16 cellular contexts compared by ENCODE assay signal in genomic region chr1:233034845-233035244, GRCh38.
DNase-seq lines count a peak whose midpoint lies in the region; ATAC-seq and TF ChIP-seq lines count a peak whose summit lies in the region.
"Had no signal": no experiment of that assay in that cellular context is flagged by ENCODE, and none has a peak within 500 bp of the region (broad histone marks: within the 10 kb centered on the region; RNA-seq: fewer than 3 reads in every experiment).

No MANE protein-coding gene starts in this region.

- no peaks in the 10 kb centered on the region for H3K27me3 Mint-ChIP-seq in nephron progenitor cell (ENCODE audit: low read depth, poor library complexity)
- no peaks in the 10 kb centered on the region for H3K27me3 Mint-ChIP-seq in activated CD8-positive, alpha-beta memory T cell treated with anti-CD3 and anti-CD28 coated beads, Interleukin-2, amount 10 ng/mL, durations not matched to agents 7 days and 5 days
- H3K27me3 Mint-ChIP-seq: B cell; CD4-positive, alpha-beta T cell had no signal

- intact Hi-C loops in left cardiac atrium (cut with DNase I) (no loop called here), spleen (cut with DNase I; ENCODE audit: low total_unique reads) (no loop called here)

- H3K27ac ChIP-seq in cardiac muscle cell, result peak overlapping the region; percentile 47
- no peak overlapping the region for H3K27ac ChIP-seq in spleen

- TF ChIP-seq CTCF in cardiac muscle cell (IDR thresholded peaks at IDR 0.05; ENCODE audit: low read depth, low read length) (no peak), fibroblast of villous mesenchyme (IDR thresholded peaks at IDR 0.05; ENCODE audit: insufficient read depth, low read depth, low read length) (no peak), nephron progenitor cell (IDR thresholded peaks at IDR 0.05) (no peak), spleen (IDR thresholded peaks at IDR 0.05 in 8 of 11, conservative IDR thresholded peaks at IDR 0.05 in 3 of 11) (no peak)

- H3K4me3 Mint-ChIP-seq in nephron progenitor cell, result no peak overlapping the region
- H3K4me3 Mint-ChIP-seq in activated CD8-positive, alpha-beta memory T cell treated with anti-CD3 and anti-CD28 coated beads, Interleukin-2, amount 10 ng/mL, durations not matched to agents 7 days and 5 days, result no peak overlapping the region
- H3K4me3 Mint-ChIP-seq: B cell; CD4-positive, alpha-beta T cell had no signal

- 89 to 97% (median 93%) methylated on average over 5 of the region's 5 CpGs for WGBS in spleen, 5 donors

- H3K36me3 Mint-ChIP-seq in nephron progenitor cell (ENCODE audit: low read depth), result no peaks in the 10 kb centered on the region
- H3K36me3 Mint-ChIP-seq in activated CD8-positive, alpha-beta memory T cell treated with anti-CD3 and anti-CD28 coated beads, Interleukin-2, amount 10 ng/mL, durations not matched to agents 7 days and 5 days, result peaks cover 1% of the 10 kb centered on the region

- no peak for TF ChIP-seq POLR2A in spleen (IDR thresholded peaks at IDR 0.05)

- no peak for DNase-seq in cardiac muscle cell (ENCODE audit: low read depth in 1 of 2, low spot score in 1 of 2)
- DNase-seq in left cardiac atrium, result no peak
- peak; percentile 12 for DNase-seq in fibroblast of villous mesenchyme (ENCODE audit: low read depth)
- DNase-seq in nephron progenitor cell, result no peak
- no peak for DNase-seq in activated CD8-positive, alpha-beta memory T cell treated with anti-CD3 and anti-CD28 coated beads, Interleukin-2, amount 10 ng/mL, durations not matched to agents 7 days and 5 days
- no peak for DNase-seq in spleen
- DNase-seq in central memory CD4-positive, alpha-beta T cell, result no peak
- DNase-seq: C1 segment of cervical spinal cord; CD4-positive, alpha-beta T cell; DMS153; DMS79 treated with DMSO at 0.1 percent for 48 hours; EL; GDM1 had no signal

- H3K36me3 ChIP-seq in cardiac muscle cell (no peaks in the 10 kb centered on the region), spleen (no peaks in the 10 kb centered on the region)
- H3K36me3 ChIP-seq: HAP-1 had no signal

- peaks cover 18% of the 10 kb centered on the region for H3K4me1 Mint-ChIP-seq in nephron progenitor cell
- H3K4me1 Mint-ChIP-seq in activated CD8-positive, alpha-beta memory T cell treated with anti-CD3 and anti-CD28 coated beads, Interleukin-2, amount 10 ng/mL, durations not matched to agents 7 days and 5 days, result no peaks in the 10 kb centered on the region
- H3K4me1 Mint-ChIP-seq: B cell had no signal

- H3K4me1 ChIP-seq in cardiac muscle cell (ENCODE audit: low read depth), result peaks cover 22% of the 10 kb centered on the region
- no peaks in the 10 kb centered on the region for H3K4me1 ChIP-seq in spleen
- H3K4me1 ChIP-seq: HAP-1 had no signal

- CTCF ChIA-PET in activated CD8-positive, alpha-beta memory T cell treated with anti-CD3 and anti-CD28 coated beads, Interleukin-2, amount 10 ng/mL, durations not matched to agents 7 days and 5 days (lab: Charles Lee), result no interaction called here

- no peak for ATAC-seq in left cardiac atrium
- ATAC-seq in activated CD8-positive, alpha-beta memory T cell treated with anti-CD3 and anti-CD28 coated beads, Interleukin-2, amount 10 ng/mL, durations not matched to agents 7 days and 5 days, result no peak
- ATAC-seq: HepG2 had no signal

- no peaks in the 10 kb centered on the region for H3K9me3 Mint-ChIP-seq in nephron progenitor cell
- H3K9me3 Mint-ChIP-seq in activated CD8-positive, alpha-beta memory T cell treated with anti-CD3 and anti-CD28 coated beads, Interleukin-2, amount 10 ng/mL, durations not matched to agents 7 days and 5 days (ENCODE audit: low read depth), result no peaks in the 10 kb centered on the region
- H3K9me3 Mint-ChIP-seq: CD4-positive, alpha-beta T cell had no signal

- H3K27me3 ChIP-seq in cardiac muscle cell (no peaks in the 10 kb centered on the region), spleen (replicated peaks in 1 of 7) (no peaks in the 10 kb centered on the region)

- H3K9me3 ChIP-seq in cardiac muscle cell (ENCODE audit: low read depth), result no peaks in the 10 kb centered on the region
- H3K9me3 ChIP-seq in spleen, result no peaks in the 10 kb centered on the region
- H3K9me3 ChIP-seq: HAP-1 had no signal

- H3K27ac Mint-ChIP-seq in nephron progenitor cell, result peak overlapping the region; percentile 50
- H3K27ac Mint-ChIP-seq in activated CD8-positive, alpha-beta memory T cell treated with anti-CD3 and anti-CD28 coated beads, Interleukin-2, amount 10 ng/mL, durations not matched to agents 7 days and 5 days, result no peak overlapping the region
- H3K27ac Mint-ChIP-seq: B cell; CD4-positive, alpha-beta T cell had no signal

- H3K4me3 ChIP-seq in cardiac muscle cell, result no peak overlapping the region
- no peak overlapping the region for H3K4me3 ChIP-seq in fibroblast of villous mesenchyme (ENCODE audit: low read depth, low read length)
- no peak overlapping the region for H3K4me3 ChIP-seq in spleen
- H3K4me3 ChIP-seq: HAP-1 had no signal
